14 cellular contexts compared by ENCODE assay signal in genomic region chr21:31099122-31099521, GRCh38.
"Had no signal": no experiment of that assay in that cellular context is flagged by ENCODE, and none has a peak within 500 bp of the region (broad histone marks: within the 10 kb centered on the region; RNA-seq: fewer than 3 reads in every experiment).

No MANE protein-coding gene starts in this region.

- H3K4me1 ChIP-seq: adrenal gland, body of pancreas, colonic mucosa, parathyroid adenoma, psoas muscle had no signal

- H3K4me3 ChIP-seq: adrenal gland, body of pancreas, cardiac muscle cell, colonic mucosa, psoas muscle, smooth muscle cell, tibial nerve had no signal

- H3K27me3 Mint-ChIP-seq: activated naive CD8-positive, alpha-beta T cell treated with anti-CD3 and anti-CD28 coated beads for 36 hours had no signal

- H3K9ac ChIP-seq: parathyroid adenoma had no signal

- H3K36me3 ChIP-seq: adrenal gland, cardiac muscle cell, colonic mucosa, tibial nerve had no signal

- H3K27ac Mint-ChIP-seq: activated CD8-positive, alpha-beta memory T cell treated with anti-CD3 and anti-CD28 coated beads, Interleukin-2, amount 10 ng/mL, durations not matched to agents 7 days and 5 days; activated CD8-positive, alpha-beta T cell treated with anti-CD3 and anti-CD28 coated beads, Interleukin-2, amount 10 ng/mL, durations not matched to agents 7 days and 5 days; activated naive CD4-positive, alpha-beta T cell treated with anti-CD3 and anti-CD28 coated beads for 36 hours; activated naive CD8-positive, alpha-beta T cell treated with anti-CD3 and anti-CD28 coated beads for 36 hours; nephron had no signal

- H3K4me3 Mint-ChIP-seq: activated CD4-positive, alpha-beta T cell treated with anti-CD3 and anti-CD28 coated beads for 36 hours; activated CD8-positive, alpha-beta memory T cell treated with anti-CD3 and anti-CD28 coated beads, Interleukin-2, amount 10 ng/mL, durations not matched to agents 7 days and 5 days; activated CD8-positive, alpha-beta T cell treated with anti-CD3 and anti-CD28 coated beads, Interleukin-2, amount 10 ng/mL, durations not matched to agents 7 days and 5 days; activated naive CD8-positive, alpha-beta T cell treated with anti-CD3 and anti-CD28 coated beads for 36 hours; nephron had no signal

- H3K27me3 ChIP-seq: adrenal gland, body of pancreas, cardiac muscle cell, colonic mucosa, tibial nerve had no signal

- H3K9me3 ChIP-seq: adrenal gland, body of pancreas, colonic mucosa, psoas muscle, tibial nerve had no signal

- H2AFZ ChIP-seq: parathyroid adenoma had no signal

- H3K36me3 Mint-ChIP-seq: activated CD8-positive, alpha-beta memory T cell treated with anti-CD3 and anti-CD28 coated beads, Interleukin-2, amount 10 ng/mL, durations not matched to agents 7 days and 5 days had no signal

- H3K4me1 Mint-ChIP-seq: nephron had no signal

- H3K27ac ChIP-seq: adrenal gland, body of pancreas, cardiac muscle cell, colonic mucosa, parathyroid adenoma, psoas muscle, tibial nerve had no signal

- H3K4me2 ChIP-seq: smooth muscle cell had no signal
